Comparison of ENCODE assay signal across 14 cellular contexts in the genomic region with DNA sequence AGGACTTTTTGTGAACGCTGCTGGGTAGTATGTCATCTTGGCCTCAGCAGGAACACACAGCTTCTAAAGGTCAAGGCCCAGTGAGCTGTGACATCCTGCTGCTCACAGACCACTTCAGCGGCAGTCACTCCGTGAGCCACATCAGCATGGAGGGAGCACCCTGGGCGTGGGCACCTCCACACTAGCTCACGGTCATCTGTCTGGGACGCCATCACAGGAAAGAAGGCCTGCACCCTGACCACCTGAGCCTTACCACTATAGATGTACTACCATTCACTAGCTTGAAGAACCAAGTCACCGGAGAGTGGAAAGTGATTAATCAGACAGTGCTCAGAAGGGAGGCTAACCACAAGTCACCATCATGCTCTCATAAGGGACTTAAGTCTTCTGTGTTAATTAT. TPM values are rescaled to one million over a fixed set of nuclear protein-coding genes. Genes with fewer than 3 reads are reported as not detected.
DNase-seq lines count a peak whose midpoint lies in the region; ATAC-seq, FAIRE-seq and TF ChIP-seq lines count a peak whose summit lies in the region.
"Had no signal": no experiment of that assay in that cellular context is flagged by ENCODE, and none has a peak within 500 bp of the region (broad histone marks: within the 10 kb centered on the region; RNA-seq: fewer than 3 reads in every experiment).

No MANE protein-coding gene starts in this region.

- H4K20me1 ChIP-seq in HepG2 (ENCODE audit: insufficient read depth, low read length) (peaks cover 16% of the 10 kb centered on the region), Loucy (ENCODE audit: insufficient read depth, low read length, poor library complexity, severe bottlenecking) (peaks cover 4% of the 10 kb centered on the region)

- H3K9ac ChIP-seq in HepG2 (ENCODE audit: insufficient read depth, low read depth, low read length), result peak overlapping the region; percentile 28; the same call in 1 of the 2 replicates
- peak overlapping the region; percentile 32 for H3K9ac ChIP-seq in Loucy (ENCODE audit: low read depth, low read length, poor library complexity, severe bottlenecking)

- H3K9me2 ChIP-seq in Loucy (replicated peaks; ENCODE audit: low read depth, low read length), result no peaks in the 10 kb centered on the region

- TF ChIP-seq CTCF in HepG2 (CRISPR knock-in tag; IDR thresholded peaks at IDR 0.05) (0 out of 2 replicates have a peak, but pooled peaks have one; percentile 3), right lobe of liver (IDR thresholded peaks at IDR 0.05) (no peak), Loucy (conservative IDR thresholded peaks at IDR 0.05; ENCODE audit: low read length) (no peak)

- peaks cover 77 to 78% of the 10 kb centered on the region in 2 donors for H3K4me1 Mint-ChIP-seq in immature natural killer cell

- H3K4me3 ChIP-seq in HepG2 (replicated peaks in 1 of 3; ENCODE audit: insufficient read depth in 1 of 3, low read depth in 2 of 3, low read length in 3 of 3) (peak overlapping the region in 1 of 3 experiments; percentile 9; a peak in 2 of 6 replicates), right lobe of liver (no peak overlapping the region), Loucy (ENCODE audit: low read length, poor library complexity, severe bottlenecking) (no peak overlapping the region)
- H3K4me3 ChIP-seq: smooth muscle cell had no signal

- H3K4me2 ChIP-seq in HepG2 (ENCODE audit: low read depth, low read length), result peak overlapping the region; percentile 74
- H3K4me2 ChIP-seq in Loucy (ENCODE audit: low read depth, low read length, poor library complexity, severe bottlenecking), result peak overlapping the region; percentile 57
- H3K4me2 ChIP-seq: smooth muscle cell had no signal

- peaks cover 5 to 25% (median 9%) of the 10 kb centered on the region in 3 donors for H3K27me3 Mint-ChIP-seq in immature natural killer cell (ENCODE audit: low read depth in 3 of 3)

- no peaks in the 10 kb centered on the region for H3F3A ChIP-seq in Loucy (ENCODE audit: low read depth)

- no peak for FAIRE-seq in HepG2 (lab: Jason Lieb, UNC)
- FAIRE-seq: keratinocyte had no signal

- ATAC-seq in HepG2 (peak; percentile 3; the same call in 1 of the 3 replicates), right lobe of liver (no peak), GM21528 (IDR thresholded peaks at IDR 0.05; ENCODE audit: low FRiP score, unreplicated experiment) (no peak)
- ATAC-seq: foreskin keratinocyte had no signal

- no peak overlapping the region for H2AFZ ChIP-seq in HepG2 (ENCODE audit: low read length)
- no peak overlapping the region for H2AFZ ChIP-seq in Loucy (ENCODE audit: low read length)

- peaks cover 16 to 41% of the 10 kb centered on the region in 2 experiments for H3K36me3 ChIP-seq in HepG2 (replicated peaks in 1 of 2; ENCODE audit: control insufficient read depth in 1 of 2, insufficient read depth in 2 of 2, low read length in 2 of 2)
- H3K36me3 ChIP-seq in right lobe of liver, result peaks cover 0 to 15% (median 0%) of the 10 kb centered on the region in 4 donors
- no peaks in the 10 kb centered on the region; the same call in 1 of the 2 replicates for H3K36me3 ChIP-seq in Loucy (ENCODE audit: insufficient read depth, low read length)

- H3K9me3 ChIP-seq in HepG2 (ENCODE audit: low read length) (no peaks in the 10 kb centered on the region), right lobe of liver (no peaks in the 10 kb centered on the region), Loucy (ENCODE audit: insufficient read depth, low read depth, low read length) (no peaks in the 10 kb centered on the region)

- in situ Hi-C loops in HepG2 (cut with HindIII; ENCODE audit: extremely low pct_ligation_motif_present, low pct_unique_long_range_greater_than_20kb), result no loop called here

- H3K27ac Mint-ChIP-seq in immature natural killer cell, result peak overlapping the region; percentile 89 to 98 (median 96)

- no TSS peak for BruUV-seq in HepG2 (replicated peaks; lab: Mats Ljungman, UMichigan)

- no peaks in the 10 kb centered on the region for H3K9me3 Mint-ChIP-seq in immature natural killer cell

- peaks cover 66% of the 10 kb centered on the region for H3K4me1 ChIP-seq in HepG2 (ENCODE audit: insufficient read depth, low read length)
- H3K4me1 ChIP-seq in right lobe of liver, result peaks cover 0 to 11% (median 2%) of the 10 kb centered on the region in 4 donors
- H3K4me1 ChIP-seq in Loucy (ENCODE audit: insufficient read depth, low read length, poor library complexity, severe bottlenecking), result peaks cover 28% of the 10 kb centered on the region

- intact Hi-C loops in HepG2 (cut with micrococcal nuclease; ENCODE audit: unreplicated experiment), result no loop called here
- intact Hi-C loops in right lobe of liver (cut with DNase I), result no loop called here
- intact Hi-C loops in posterior cingulate gyrus (cut with DNase I), result no loop called here

- peak overlapping the region; percentile 23 for H3K27ac ChIP-seq in HepG2 (ENCODE audit: extremely low read length, insufficient read depth, low read length)
- no peak overlapping the region for H3K27ac ChIP-seq in right lobe of liver
- H3K27ac ChIP-seq: foreskin keratinocyte, HL-60 had no signal

- TF ChIP-seq POLR2A in HepG2 (IDR thresholded peaks at IDR 0.05; ENCODE audit: insufficient read depth in 1 of 2, low read depth in 2 of 2, low read length in 2 of 2) (peak in 1 of 2 experiments; percentile 42; a peak in 1 of 4 replicates), right lobe of liver (IDR thresholded peaks at IDR 0.05) (no peak)

- no peak for TF ChIP-seq RAD21 in HepG2 (CRISPR knock-in tag; IDR thresholded peaks at IDR 0.05)

- H3K27me3 ChIP-seq in HepG2 (ENCODE audit: control insufficient read depth in 1 of 2, insufficient read depth in 2 of 2, low read length in 2 of 2) (no peaks in the 10 kb centered on the region), right lobe of liver (no peaks in the 10 kb centered on the region), Loucy (ENCODE audit: insufficient read depth, low read length, poor library complexity, severe bottlenecking) (no peaks in the 10 kb centered on the region)
- H3K27me3 ChIP-seq: foreskin keratinocyte had no signal

- peak overlapping the region; percentile 69 to 94 (median 90) for H3K4me3 Mint-ChIP-seq in immature natural killer cell

- CTCF ChIA-PET in HepG2 (lab: Yijun Ruan, JAX; ENCODE audit: low intra/inter-chr PET ratio, low total read pairs), result no interaction called here

- DNase-seq in HepG2 (ENCODE audit: low spot score) (no peak), right lobe of liver (no peak), immature natural killer cell (peak in 1 of 3 donors; percentile 44), NOMO-1 treated with dmso at 0.1 percent for 144 hours (lab: John Stamatoyannopoulos, UW; ENCODE audit: unreplicated experiment) (no peak), NCI-H69 (lab: John Stamatoyannopoulos, UW) (no peak), posterior cingulate gyrus (no peak)
- DNase-seq: foreskin keratinocyte, MM.1S, SHP77 had no signal

- TF ChIP-seq EP300 in HepG2 (IDR thresholded peaks at IDR 0.05; ENCODE audit: low read depth in 2 of 2, low read length in 2 of 2) (no peak), HepG2 (CRISPR knock-in tag; IDR thresholded peaks at IDR 0.05; ENCODE audit: borderline replicate concordance) (no peak)

- H3K79me2 ChIP-seq in HepG2 (ENCODE audit: insufficient read depth, low read length) (peaks cover 69% of the 10 kb centered on the region), Loucy (ENCODE audit: insufficient read depth, low read length) (peaks cover 60% of the 10 kb centered on the region)

- 49% methylated on average over 2 of the region's 7 CpGs for WGBS in HepG2 (ENCODE audit: low lambda C conversion rate)
- WGBS in right lobe of liver (ENCODE audit: insufficient coverage, low coverage, low lambda C conversion rate, missing lambda C conversion rate), result 85% methylated on average over 1 of the region's 7 CpGs

- POLR2A ChIA-PET in HepG2 (lab: Yijun Ruan, JAX), result interaction anchor here (1.1 kb wide), 1 partner anchor 114 kb away, joined by 3 read pairs; no protein-coding TSS in a partner anchor

- peaks cover 22 to 34% (median 23%) of the 10 kb centered on the region in 3 donors for H3K36me3 Mint-ChIP-seq in immature natural killer cell

RNA-seq across cellular contexts. Expression of a gene that starts 3.3 kb away (rescaled TPM):
- total RNA-seq in HepG2 (2016; rRNA removed; fragmentation: Illumina TruSeq; extraction: Trizol) (18.8 and 24.0 TPM in 2 replicates), right lobe of liver (10 to 100 TPM in 3 of 6 experiments, 1 to 10 TPM in 3; 5.5 to 17.4 (median 9.4) TPM)
- 17.0 and 18.3 TPM in 2 replicates for total RNA-seq in HepG2 (2016; cell fraction: cytosol; rRNA removed; fragmentation: Illumina TruSeq; extraction: Trizol; ENCODE audit: low read depth)
- 14.2 and 23.9 TPM in 2 replicates for total RNA-seq in HepG2 (2016; cell fraction: insoluble cytoplasmic fraction; rRNA removed; fragmentation: Illumina TruSeq; extraction: Trizol)
- total RNA-seq in HepG2 (2016; cell fraction: membrane; rRNA removed; fragmentation: Illumina TruSeq; extraction: Trizol), result 32.6 and 32.8 TPM in 2 replicates
- 14.9 and 17.5 TPM in 2 replicates for total RNA-seq in HepG2 (2016; cell fraction: nucleus; rRNA removed; fragmentation: Illumina TruSeq; extraction: Trizol)
- polyA plus RNA-seq in HepG2 (2011; rRNA removed) (26.0 and 28.5 TPM in 2 replicates), immature natural killer cell (10 to 100 TPM in 1 of 3 donors, 1 to 10 TPM in 2; 1.9 to 12.5 (median 5.2) TPM)
- 37.0 and 44.7 TPM in 2 replicates for polyA plus RNA-seq in HepG2 (2011; cell fraction: cytosol; rRNA removed)
- 55.4 and 62.8 TPM in 2 replicates for polyA plus RNA-seq in HepG2 (2011; cell fraction: nucleus; rRNA removed)
- 28.4 and 30.4 TPM in 2 replicates for polyA plus RNA-seq in HepG2 (2012)
- 8.5 and 8.8 TPM in 2 replicates for polyA plus RNA-seq in HepG2 (2016; cell fraction: cytosol; fragmentation: Illumina TruSeq; extraction: Trizol; ENCODE audit: low read depth)
- polyA plus RNA-seq in HepG2 (2016; cell fraction: insoluble cytoplasmic fraction; fragmentation: Illumina TruSeq; extraction: Trizol; ENCODE audit: low read depth), result 19.0 and 24.8 TPM in 2 replicates
- 22.0 and 23.4 TPM in 2 replicates for polyA plus RNA-seq in HepG2 (2016; cell fraction: membrane; fragmentation: Illumina TruSeq; extraction: Trizol; ENCODE audit: low read depth)
- 30.6 and 31.6 TPM in 2 replicates for polyA plus RNA-seq in HepG2 (2016; cell fraction: nucleus; fragmentation: Illumina TruSeq; extraction: Trizol; ENCODE audit: insufficient read depth, low read depth)
- polyA minus RNA-seq in HepG2 (2011; rRNA and poly(A)+ RNA removed; ENCODE audit: low replicate concordance), result 10.4 and 24.0 TPM in 2 replicates
- polyA minus RNA-seq in HepG2 (2011; cell fraction: cytosol; rRNA and poly(A)+ RNA removed), result 21.4 and 23.6 TPM in 2 replicates
- polyA minus RNA-seq in HepG2 (2011; cell fraction: nucleus; rRNA and poly(A)+ RNA removed), result 14.3 and 15.7 TPM in 2 replicates

RNA-seq across cellular contexts. Expression of a gene that starts 21.1 kb away (rescaled TPM):
- total RNA-seq in HepG2 (2016; rRNA removed; fragmentation: Illumina TruSeq; extraction: Trizol) (114 and 128 TPM in 2 replicates), right lobe of liver (10 to 100 TPM; 29.9 to 64.7 (median 32.6) TPM)
- total RNA-seq in HepG2 (2016; cell fraction: cytosol; rRNA removed; fragmentation: Illumina TruSeq; extraction: Trizol; ENCODE audit: low read depth), result 30.5 and 32.3 TPM in 2 replicates
- total RNA-seq in HepG2 (2016; cell fraction: insoluble cytoplasmic fraction; rRNA removed; fragmentation: Illumina TruSeq; extraction: Trizol), result 115 and 131 TPM in 2 replicates
- 36.8 and 38.6 TPM in 2 replicates for total RNA-seq in HepG2 (2016; cell fraction: membrane; rRNA removed; fragmentation: Illumina TruSeq; extraction: Trizol)
- 35.6 and 38.6 TPM in 2 replicates for total RNA-seq in HepG2 (2016; cell fraction: nucleus; rRNA removed; fragmentation: Illumina TruSeq; extraction: Trizol)
- polyA plus RNA-seq in HepG2 (2011; rRNA removed) (121 and 135 TPM in 2 replicates), immature natural killer cell (100 to 1,000 TPM in 2 of 3 donors, 10 to 100 TPM in 1; 98.6 to 139 (median 106) TPM)
- polyA plus RNA-seq in HepG2 (2011; cell fraction: cytosol; rRNA removed), result 141 and 211 TPM in 2 replicates
- 65.0 and 69.2 TPM in 2 replicates for polyA plus RNA-seq in HepG2 (2011; cell fraction: nucleus; rRNA removed)
- polyA plus RNA-seq in HepG2 (2012), result 50.0 and 56.2 TPM in 2 replicates
- 35.7 and 36.6 TPM in 2 replicates for polyA plus RNA-seq in HepG2 (2016; cell fraction: cytosol; fragmentation: Illumina TruSeq; extraction: Trizol; ENCODE audit: low read depth)
- 162 and 166 TPM in 2 replicates for polyA plus RNA-seq in HepG2 (2016; cell fraction: insoluble cytoplasmic fraction; fragmentation: Illumina TruSeq; extraction: Trizol; ENCODE audit: low read depth)
- 35.5 and 36.2 TPM in 2 replicates for polyA plus RNA-seq in HepG2 (2016; cell fraction: membrane; fragmentation: Illumina TruSeq; extraction: Trizol; ENCODE audit: low read depth)
- 85.4 and 90.0 TPM in 2 replicates for polyA plus RNA-seq in HepG2 (2016; cell fraction: nucleus; fragmentation: Illumina TruSeq; extraction: Trizol; ENCODE audit: insufficient read depth, low read depth)
- polyA minus RNA-seq in HepG2 (2011; rRNA and poly(A)+ RNA removed; ENCODE audit: low replicate concordance), result 51.3 and 73.8 TPM in 2 replicates
- 29.4 and 29.5 TPM in 2 replicates for polyA minus RNA-seq in HepG2 (2011; cell fraction: cytosol; rRNA and poly(A)+ RNA removed)
- polyA minus RNA-seq in HepG2 (2011; cell fraction: nucleus; rRNA and poly(A)+ RNA removed), result 10.2 and 13.2 TPM in 2 replicates

RNA-seq across cellular contexts. Expression of a gene that starts 32.6 kb away (rescaled TPM):
- total RNA-seq in HepG2 (2016; rRNA removed; fragmentation: Illumina TruSeq; extraction: Trizol) (33.7 and 52.7 TPM in 2 replicates), right lobe of liver (10 to 100 TPM; 24.3 to 44.6 (median 28.0) TPM)
- total RNA-seq in HepG2 (2016; cell fraction: cytosol; rRNA removed; fragmentation: Illumina TruSeq; extraction: Trizol; ENCODE audit: low read depth), result 52.2 and 54.4 TPM in 2 replicates
- 27.1 and 52.1 TPM in 2 replicates for total RNA-seq in HepG2 (2016; cell fraction: insoluble cytoplasmic fraction; rRNA removed; fragmentation: Illumina TruSeq; extraction: Trizol)
- total RNA-seq in HepG2 (2016; cell fraction: membrane; rRNA removed; fragmentation: Illumina TruSeq; extraction: Trizol), result 108 and 112 TPM in 2 replicates
- 36.6 and 38.8 TPM in 2 replicates for total RNA-seq in HepG2 (2016; cell fraction: nucleus; rRNA removed; fragmentation: Illumina TruSeq; extraction: Trizol)
- polyA plus RNA-seq in HepG2 (2011; rRNA removed) (136 and 192 TPM in 2 replicates), immature natural killer cell (10 to 100 TPM; 16.0 to 35.9 (median 23.7) TPM)
- 183 and 222 TPM in 2 replicates for polyA plus RNA-seq in HepG2 (2011; cell fraction: cytosol; rRNA removed)
- 308 and 324 TPM in 2 replicates for polyA plus RNA-seq in HepG2 (2011; cell fraction: nucleus; rRNA removed)
- 54.7 and 75.9 TPM in 2 replicates for polyA plus RNA-seq in HepG2 (2012)
- 90.3 and 94.2 TPM in 2 replicates for polyA plus RNA-seq in HepG2 (2016; cell fraction: cytosol; fragmentation: Illumina TruSeq; extraction: Trizol; ENCODE audit: low read depth)
- polyA plus RNA-seq in HepG2 (2016; cell fraction: insoluble cytoplasmic fraction; fragmentation: Illumina TruSeq; extraction: Trizol; ENCODE audit: low read depth), result 43.3 and 54.7 TPM in 2 replicates
- 117 and 127 TPM in 2 replicates for polyA plus RNA-seq in HepG2 (2016; cell fraction: membrane; fragmentation: Illumina TruSeq; extraction: Trizol; ENCODE audit: low read depth)
- polyA plus RNA-seq in HepG2 (2016; cell fraction: nucleus; fragmentation: Illumina TruSeq; extraction: Trizol; ENCODE audit: insufficient read depth, low read depth), result 107 and 123 TPM in 2 replicates
- 53.1 and 397 TPM in 2 replicates for polyA minus RNA-seq in HepG2 (2011; rRNA and poly(A)+ RNA removed; ENCODE audit: low replicate concordance)
- polyA minus RNA-seq in HepG2 (2011; cell fraction: cytosol; rRNA and poly(A)+ RNA removed), result 61.4 and 63.3 TPM in 2 replicates
- polyA minus RNA-seq in HepG2 (2011; cell fraction: nucleus; rRNA and poly(A)+ RNA removed), result 26.0 and 48.0 TPM in 2 replicates

RNA-seq across cellular contexts. Expression of a gene that starts 47.8 kb away (rescaled TPM):
- total RNA-seq in HepG2 (2016; rRNA removed; fragmentation: Illumina TruSeq; extraction: Trizol), result 82.8 and 121 TPM in 2 replicates
- 711 and 716 TPM in 2 replicates for total RNA-seq in HepG2 (2016; cell fraction: cytosol; rRNA removed; fragmentation: Illumina TruSeq; extraction: Trizol; ENCODE audit: low read depth)
- total RNA-seq in HepG2 (2016; cell fraction: insoluble cytoplasmic fraction; rRNA removed; fragmentation: Illumina TruSeq; extraction: Trizol), result 79.6 and 119 TPM in 2 replicates
- 463 and 513 TPM in 2 replicates for total RNA-seq in HepG2 (2016; cell fraction: membrane; rRNA removed; fragmentation: Illumina TruSeq; extraction: Trizol)
- total RNA-seq in HepG2 (2016; cell fraction: nucleus; rRNA removed; fragmentation: Illumina TruSeq; extraction: Trizol), result 47.7 and 52.8 TPM in 2 replicates
- polyA plus RNA-seq in HepG2 (2011; rRNA removed), result 263 and 275 TPM in 2 replicates
- polyA plus RNA-seq in HepG2 (2011; cell fraction: cytosol; rRNA removed), result 199 and 344 TPM in 2 replicates
- 245 and 274 TPM in 2 replicates for polyA plus RNA-seq in HepG2 (2011; cell fraction: nucleus; rRNA removed)
- 136 and 145 TPM in 2 replicates for polyA plus RNA-seq in HepG2 (2012)
- polyA plus RNA-seq in HepG2 (2016; cell fraction: cytosol; fragmentation: Illumina TruSeq; extraction: Trizol; ENCODE audit: low read depth), result 1,773 and 1,829 TPM in 2 replicates
- 189 and 200 TPM in 2 replicates for polyA plus RNA-seq in HepG2 (2016; cell fraction: insoluble cytoplasmic fraction; fragmentation: Illumina TruSeq; extraction: Trizol; ENCODE audit: low read depth)
- 997 and 1,012 TPM in 2 replicates for polyA plus RNA-seq in HepG2 (2016; cell fraction: membrane; fragmentation: Illumina TruSeq; extraction: Trizol; ENCODE audit: low read depth)
- 195 and 217 TPM in 2 replicates for polyA plus RNA-seq in HepG2 (2016; cell fraction: nucleus; fragmentation: Illumina TruSeq; extraction: Trizol; ENCODE audit: insufficient read depth, low read depth)
- polyA minus RNA-seq in HepG2 (2011; rRNA and poly(A)+ RNA removed; ENCODE audit: low replicate concordance), result 21.3 and 147 TPM in 2 replicates
- polyA minus RNA-seq in HepG2 (2011; cell fraction: cytosol; rRNA and poly(A)+ RNA removed), result 51.2 and 63.8 TPM in 2 replicates
- polyA minus RNA-seq in HepG2 (2011; cell fraction: nucleus; rRNA and poly(A)+ RNA removed), result 27.2 and 27.9 TPM in 2 replicates
- 10 to 100 TPM; 50.3 to 83.6 (median 61.0) TPM for total RNA-seq in right lobe of liver
- 10 to 100 TPM; 30.4 to 53.7 (median 36.5) TPM for polyA plus RNA-seq in immature natural killer cell

RNA-seq across cellular contexts. Expression of a gene that starts 52.5 kb away (rescaled TPM):
- total RNA-seq in HepG2 (2016; rRNA removed; fragmentation: Illumina TruSeq; extraction: Trizol) (27.8 and 36.3 TPM in 2 replicates), right lobe of liver (100 to 1,000 TPM in 3 of 6 experiments, 10 to 100 TPM in 3; 73.6 to 169 (median 97.0) TPM)
- total RNA-seq in HepG2 (2016; cell fraction: cytosol; rRNA removed; fragmentation: Illumina TruSeq; extraction: Trizol; ENCODE audit: low read depth), result 22.1 and 28.4 TPM in 2 replicates
- total RNA-seq in HepG2 (2016; cell fraction: insoluble cytoplasmic fraction; rRNA removed; fragmentation: Illumina TruSeq; extraction: Trizol), result 28.1 and 37.2 TPM in 2 replicates
- total RNA-seq in HepG2 (2016; cell fraction: membrane; rRNA removed; fragmentation: Illumina TruSeq; extraction: Trizol), result 22.1 and 27.1 TPM in 2 replicates
- total RNA-seq in HepG2 (2016; cell fraction: nucleus; rRNA removed; fragmentation: Illumina TruSeq; extraction: Trizol), result 34.5 and 35.9 TPM in 2 replicates
- polyA plus RNA-seq in HepG2 (2011; rRNA removed) (44.6 and 51.2 TPM in 2 replicates), immature natural killer cell (10 to 100 TPM in 1 of 3 donors, 1 to 10 TPM in 2; 3.6 to 12.9 (median 5.4) TPM)
- 29.5 and 53.6 TPM in 2 replicates for polyA plus RNA-seq in HepG2 (2011; cell fraction: cytosol; rRNA removed)
- polyA plus RNA-seq in HepG2 (2011; cell fraction: nucleus; rRNA removed), result 220 and 244 TPM in 2 replicates
- 22.1 and 23.1 TPM in 2 replicates for polyA plus RNA-seq in HepG2 (2012)
- polyA plus RNA-seq in HepG2 (2016; cell fraction: cytosol; fragmentation: Illumina TruSeq; extraction: Trizol; ENCODE audit: low read depth), result 13.3 and 15.1 TPM in 2 replicates
- polyA plus RNA-seq in HepG2 (2016; cell fraction: insoluble cytoplasmic fraction; fragmentation: Illumina TruSeq; extraction: Trizol; ENCODE audit: low read depth), result 31.8 and 35.2 TPM in 2 replicates
- polyA plus RNA-seq in HepG2 (2016; cell fraction: membrane; fragmentation: Illumina TruSeq; extraction: Trizol; ENCODE audit: low read depth), result 19.1 and 19.5 TPM in 2 replicates
- 124 and 131 TPM in 2 replicates for polyA plus RNA-seq in HepG2 (2016; cell fraction: nucleus; fragmentation: Illumina TruSeq; extraction: Trizol; ENCODE audit: insufficient read depth, low read depth)
- 15.9 and 53.9 TPM in 2 replicates for polyA minus RNA-seq in HepG2 (2011; rRNA and poly(A)+ RNA removed; ENCODE audit: low replicate concordance)
- 17.0 and 17.7 TPM in 2 replicates for polyA minus RNA-seq in HepG2 (2011; cell fraction: cytosol; rRNA and poly(A)+ RNA removed)
- 25.4 and 25.9 TPM in 2 replicates for polyA minus RNA-seq in HepG2 (2011; cell fraction: nucleus; rRNA and poly(A)+ RNA removed)
